Comparison of ENCODE assay signal across 1 cellular context in the genomic region with DNA sequence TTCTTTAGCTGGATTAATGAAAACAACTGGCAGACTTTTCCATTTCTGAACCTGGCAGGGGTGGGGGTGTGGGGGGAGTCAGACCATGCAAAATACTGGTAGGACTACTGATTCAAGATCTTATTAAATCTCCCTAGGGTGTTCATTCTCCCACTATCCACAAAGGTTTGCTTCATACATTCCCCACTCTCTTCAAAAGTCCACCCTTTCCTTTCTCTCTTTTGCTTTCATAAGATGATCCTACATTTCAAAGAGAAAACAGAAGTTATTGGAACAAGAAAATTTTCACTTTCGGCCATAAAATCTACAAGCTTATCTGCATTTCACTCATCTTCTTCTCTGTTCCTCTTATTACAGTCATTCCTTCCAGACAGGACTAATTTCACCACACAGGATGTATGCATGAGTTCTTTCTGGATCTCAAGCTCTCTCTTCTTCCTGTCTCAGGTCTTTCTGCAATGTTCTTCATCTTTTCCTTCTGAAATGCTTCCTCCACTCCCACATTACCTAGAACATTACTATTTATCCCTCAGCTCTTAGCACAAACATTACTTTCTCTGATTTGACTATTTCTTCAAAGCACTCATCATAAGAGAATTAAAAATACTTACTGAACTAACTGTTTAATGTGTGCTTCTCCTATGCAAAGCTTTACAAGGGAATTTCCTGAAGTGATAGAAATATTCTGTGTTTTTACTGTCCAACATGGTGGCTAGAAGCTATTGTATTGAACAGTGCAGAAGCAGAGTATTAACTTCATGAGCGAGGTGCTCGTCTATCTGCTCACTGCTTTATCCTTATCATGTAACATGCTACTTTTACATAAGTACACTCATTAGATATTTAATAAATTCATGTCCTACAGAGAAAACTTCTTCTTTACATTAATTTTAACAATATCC.
A peak's percentile ranks its signal among the peaks of the same experiment; 100 is the strongest.
TF ChIP-seq lines count a peak whose summit lies in the region.

No MANE protein-coding gene starts in this region.

TF ChIP-seq in GM12878, 131 proteins besides CTCF, POLR2A, EP300 and RAD21 (continued from another document and continues in another):
- TF ChIP-seq ZNF274 (IDR thresholded peaks at IDR 0.05; ENCODE audit: insufficient read depth, insufficient read length) (no peak), SRF (IDR thresholded peaks at IDR 0.05; ENCODE audit: low read depth in 2 of 2, low read length in 2 of 2) (peak in 1 of 2 experiments; percentile 79; a peak in 2 of 4 replicates), EZH2 (IDR thresholded peaks at IDR 0.05; ENCODE audit: borderline replicate concordance, control insufficient read depth, low read depth, low read length) (no peak), ZNF217 (IDR thresholded peaks at IDR 0.05) (peak; percentile 99), ETV6 (conservative IDR thresholded peaks at IDR 0.05 in 1 of 2, IDR thresholded peaks at IDR 0.05 in 1 of 2; ENCODE audit: borderline replicate concordance in 1 of 2, low read depth in 1 of 2) (peak in 1 of 2 experiments; percentile 94; a peak in 2 of 4 replicates), ZNF207 (IDR thresholded peaks at IDR 0.05; ENCODE audit: borderline replicate concordance) (no peak), DPF2 (IDR thresholded peaks at IDR 0.05) (peak; percentile 98), ZZZ3 (IDR thresholded peaks at IDR 0.05; ENCODE audit: control insufficient read depth, insufficient read length, low read depth) (no peak), CHD1 (IDR thresholded peaks at IDR 0.05; ENCODE audit: low read depth, low read length) (no peak), EED (IDR thresholded peaks at IDR 0.05; ENCODE audit: low read depth) (peak; percentile 99), RB1 (IDR thresholded peaks at IDR 0.05; ENCODE audit: borderline replicate concordance) (no peak), IKZF2 (IDR thresholded peaks at IDR 0.05) (peak; percentile 98), HDAC6 (IDR thresholded peaks at IDR 0.05; ENCODE audit: unreplicated experiment) (no peak), MYB (IDR thresholded peaks at IDR 0.05; ENCODE audit: borderline replicate concordance, low read depth, low read length) (no peak), SIX5 (IDR thresholded peaks at IDR 0.05; ENCODE audit: low read depth, low read length, severe bottlenecking) (no peak), STAT3 (IDR thresholded peaks at IDR 0.05; ENCODE audit: low read depth, low read length) (0 out of 2 replicates have a peak, but pooled peaks have one; percentile 85), EGR1 (IDR thresholded peaks at IDR 0.05; ENCODE audit: borderline replicate concordance in 1 of 2, low read depth in 2 of 2, low read length in 2 of 2) (no peak), CEBPB (IDR thresholded peaks at IDR 0.05; ENCODE audit: borderline replicate concordance in 1 of 2, low read depth in 2 of 2, low read length in 2 of 2) (peak in 1 of 2 experiments; percentile 99; a peak in 1 of 4 replicates), BHLHE40 (IDR thresholded peaks at IDR 0.05; ENCODE audit: borderline replicate concordance in 1 of 2, low read depth in 2 of 2, low read length in 1 of 2) (peak; percentile 41 to 45; a peak in 1 of 4 replicates), ZBED1 (IDR thresholded peaks at IDR 0.05; ENCODE audit: borderline replicate concordance) (peak; percentile 98), SREBF1 (IDR thresholded peaks at IDR 0.05; ENCODE audit: low read length) (0 out of 2 replicates have a peak, but pooled peaks have one; percentile 66), IRF3 (IDR thresholded peaks at IDR 0.05) (no peak), RCOR1 (conservative IDR thresholded peaks at IDR 0.05; ENCODE audit: low read depth, low read length) (0 out of 2 replicates have a peak, but pooled peaks have one; percentile 91), REST (IDR thresholded peaks at IDR 0.05; ENCODE audit: low read depth, low read length) (no peak), CREB1 (IDR thresholded peaks at IDR 0.05; ENCODE audit: low read depth) (peak; percentile 67; the same call in 1 of the 2 replicates), TAF1 (IDR thresholded peaks at IDR 0.05; ENCODE audit: borderline replicate concordance, low read depth, low read length) (no peak), NFXL1 (IDR thresholded peaks at IDR 0.05; ENCODE audit: borderline replicate concordance) (no peak), CHD4 (IDR thresholded peaks at IDR 0.05) (no peak), GABPA (IDR thresholded peaks at IDR 0.05; ENCODE audit: low read depth) (peak; percentile 81), SP1 (IDR thresholded peaks at IDR 0.05; ENCODE audit: low read depth, low read length) (peak; percentile 75), NFYA (IDR thresholded peaks at IDR 0.05; ENCODE audit: borderline replicate concordance, low read depth, low read length) (no peak), YY1 (IDR thresholded peaks at IDR 0.05; ENCODE audit: low read depth, low read length) (no peak), MEF2B (IDR thresholded peaks at IDR 0.05; ENCODE audit: partially characterized antibody, poor library complexity, severe bottlenecking) (peak; percentile 62), CHD2 (IDR thresholded peaks at IDR 0.05; ENCODE audit: borderline replicate concordance, low read depth, low read length) (0 out of 2 replicates have a peak, but pooled peaks have one; percentile 28), BRCA1 (IDR thresholded peaks at IDR 0.05; ENCODE audit: low read depth, low read length) (no peak), ZNF24 (IDR thresholded peaks at IDR 0.05) (no peak), NR2C2 (IDR thresholded peaks at IDR 0.05; ENCODE audit: borderline replicate concordance, control insufficient read depth, insufficient read length, low read depth) (no peak), BCLAF1 (IDR thresholded peaks at IDR 0.05) (no peak), ZNF622 (IDR thresholded peaks at IDR 0.05) (no peak)
- TF ChIP-seq, protein P1, sequence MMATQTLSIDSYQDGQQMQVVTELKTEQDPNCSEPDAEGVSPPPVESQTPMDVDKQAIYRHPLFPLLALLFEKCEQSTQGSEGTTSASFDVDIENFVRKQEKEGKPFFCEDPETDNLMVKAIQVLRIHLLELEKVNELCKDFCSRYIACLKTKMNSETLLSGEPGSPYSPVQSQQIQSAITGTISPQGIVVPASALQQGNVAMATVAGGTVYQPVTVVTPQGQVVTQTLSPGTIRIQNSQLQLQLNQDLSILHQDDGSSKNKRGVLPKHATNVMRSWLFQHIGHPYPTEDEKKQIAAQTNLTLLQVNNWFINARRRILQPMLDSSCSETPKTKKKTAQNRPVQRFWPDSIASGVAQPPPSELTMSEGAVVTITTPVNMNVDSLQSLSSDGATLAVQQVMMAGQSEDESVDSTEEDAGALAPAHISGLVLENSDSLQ (IDR thresholded peaks at IDR 0.05), result peak; percentile 25; the same call in 1 of the 2 replicates
- TF ChIP-seq, protein P2, sequence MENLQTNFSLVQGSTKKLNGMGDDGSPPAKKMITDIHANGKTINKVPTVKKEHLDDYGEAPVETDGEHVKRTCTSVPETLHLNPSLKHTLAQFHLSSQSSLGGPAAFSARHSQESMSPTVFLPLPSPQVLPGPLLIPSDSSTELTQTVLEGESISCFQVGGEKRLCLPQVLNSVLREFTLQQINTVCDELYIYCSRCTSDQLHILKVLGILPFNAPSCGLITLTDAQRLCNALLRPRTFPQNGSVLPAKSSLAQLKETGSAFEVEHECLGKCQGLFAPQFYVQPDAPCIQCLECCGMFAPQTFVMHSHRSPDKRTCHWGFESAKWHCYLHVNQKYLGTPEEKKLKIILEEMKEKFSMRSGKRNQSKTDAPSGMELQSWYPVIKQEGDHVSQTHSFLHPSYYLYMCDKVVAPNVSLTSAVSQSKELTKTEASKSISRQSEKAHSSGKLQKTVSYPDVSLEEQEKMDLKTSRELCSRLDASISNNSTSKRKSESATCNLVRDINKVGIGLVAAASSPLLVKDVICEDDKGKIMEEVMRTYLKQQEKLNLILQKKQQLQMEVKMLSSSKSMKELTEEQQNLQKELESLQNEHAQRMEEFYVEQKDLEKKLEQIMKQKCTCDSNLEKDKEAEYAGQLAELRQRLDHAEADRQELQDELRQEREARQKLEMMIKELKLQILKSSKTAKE (IDR thresholded peaks at IDR 0.05; ENCODE audit: low read depth, poor library complexity, severe bottlenecking), result peak; percentile 84
- TF ChIP-seq, protein P3, sequence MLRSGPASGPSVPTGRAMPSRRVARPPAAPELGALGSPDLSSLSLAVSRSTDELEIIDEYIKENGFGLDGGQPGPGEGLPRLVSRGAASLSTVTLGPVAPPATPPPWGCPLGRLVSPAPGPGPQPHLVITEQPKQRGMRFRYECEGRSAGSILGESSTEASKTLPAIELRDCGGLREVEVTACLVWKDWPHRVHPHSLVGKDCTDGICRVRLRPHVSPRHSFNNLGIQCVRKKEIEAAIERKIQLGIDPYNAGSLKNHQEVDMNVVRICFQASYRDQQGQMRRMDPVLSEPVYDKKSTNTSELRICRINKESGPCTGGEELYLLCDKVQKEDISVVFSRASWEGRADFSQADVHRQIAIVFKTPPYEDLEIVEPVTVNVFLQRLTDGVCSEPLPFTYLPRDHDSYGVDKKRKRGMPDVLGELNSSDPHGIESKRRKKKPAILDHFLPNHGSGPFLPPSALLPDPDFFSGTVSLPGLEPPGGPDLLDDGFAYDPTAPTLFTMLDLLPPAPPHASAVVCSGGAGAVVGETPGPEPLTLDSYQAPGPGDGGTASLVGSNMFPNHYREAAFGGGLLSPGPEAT (IDR thresholded peaks at IDR 0.05; ENCODE audit: low read depth), result peak; percentile 66
- TF ChIP-seq, protein P4, sequence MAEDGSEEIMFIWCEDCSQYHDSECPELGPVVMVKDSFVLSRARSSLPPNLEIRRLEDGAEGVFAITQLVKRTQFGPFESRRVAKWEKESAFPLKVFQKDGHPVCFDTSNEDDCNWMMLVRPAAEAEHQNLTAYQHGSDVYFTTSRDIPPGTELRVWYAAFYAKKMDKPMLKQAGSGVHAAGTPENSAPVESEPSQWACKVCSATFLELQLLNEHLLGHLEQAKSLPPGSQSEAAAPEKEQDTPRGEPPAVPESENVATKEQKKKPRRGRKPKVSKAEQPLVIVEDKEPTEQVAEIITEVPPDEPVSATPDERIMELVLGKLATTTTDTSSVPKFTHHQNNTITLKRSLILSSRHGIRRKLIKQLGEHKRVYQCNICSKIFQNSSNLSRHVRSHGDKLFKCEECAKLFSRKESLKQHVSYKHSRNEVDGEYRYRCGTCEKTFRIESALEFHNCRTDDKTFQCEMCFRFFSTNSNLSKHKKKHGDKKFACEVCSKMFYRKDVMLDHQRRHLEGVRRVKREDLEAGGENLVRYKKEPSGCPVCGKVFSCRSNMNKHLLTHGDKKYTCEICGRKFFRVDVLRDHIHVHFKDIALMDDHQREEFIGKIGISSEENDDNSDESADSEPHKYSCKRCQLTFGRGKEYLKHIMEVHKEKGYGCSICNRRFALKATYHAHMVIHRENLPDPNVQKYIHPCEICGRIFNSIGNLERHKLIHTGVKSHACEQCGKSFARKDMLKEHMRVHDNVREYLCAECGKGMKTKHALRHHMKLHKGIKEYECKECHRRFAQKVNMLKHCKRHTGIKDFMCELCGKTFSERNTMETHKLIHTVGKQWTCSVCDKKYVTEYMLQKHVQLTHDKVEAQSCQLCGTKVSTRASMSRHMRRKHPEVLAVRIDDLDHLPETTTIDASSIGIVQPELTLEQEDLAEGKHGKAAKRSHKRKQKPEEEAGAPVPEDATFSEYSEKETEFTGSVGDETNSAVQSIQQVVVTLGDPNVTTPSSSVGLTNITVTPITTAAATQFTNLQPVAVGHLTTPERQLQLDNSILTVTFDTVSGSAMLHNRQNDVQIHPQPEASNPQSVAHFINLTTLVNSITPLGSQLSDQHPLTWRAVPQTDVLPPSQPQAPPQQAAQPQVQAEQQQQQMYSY (CRISPR knock-in tag; IDR thresholded peaks at IDR 0.05), result no peak
